38 cellular contexts compared by ENCODE assay signal in genomic region chr2:16293871-16294270, GRCh38.
"Had no signal": no experiment of that assay in that cellular context is flagged by ENCODE, and none has a peak within 500 bp of the region (broad histone marks: within the 10 kb centered on the region; RNA-seq: fewer than 3 reads in every experiment).

No MANE protein-coding gene starts in this region.

- H3K4me1 ChIP-seq: adrenal gland, body of pancreas, breast epithelium had no signal

- H3K4me1 Mint-ChIP-seq: activated CD4-positive, alpha-beta memory T cell treated with anti-CD3 and anti-CD28 coated beads, Interleukin-2, amount 10 ng/mL, durations not matched to agents 7 days and 5 days; activated CD4-positive, alpha-beta T cell treated with anti-CD3 and anti-CD28 coated beads for 36 hours; activated CD4-positive, alpha-beta T cell treated with anti-CD3 and anti-CD28 coated beads, Interleukin-2, amount 10 ng/mL, durations not matched to agents 7 days and 5 days; activated CD8-positive, alpha-beta memory T cell treated with anti-CD3 and anti-CD28 coated beads, Interleukin-2, amount 10 ng/mL, durations not matched to agents 7 days and 5 days; activated naive CD8-positive, alpha-beta T cell treated with anti-CD3 and anti-CD28 coated beads for 36 hours; activated T-helper 17 cell treated with anti-CD3 and anti-CD28 coated beads, Interleukin-2, amount 50 U/mL, for 72 hours had no signal

- H3K4me3 Mint-ChIP-seq: activated CD4-positive, alpha-beta memory T cell treated with anti-CD3 and anti-CD28 coated beads, Interleukin-2, amount 10 ng/mL, durations not matched to agents 7 days and 5 days; activated CD4-positive, alpha-beta T cell treated with anti-CD3 and anti-CD28 coated beads for 36 hours; activated CD4-positive, alpha-beta T cell treated with anti-CD3 and anti-CD28 coated beads, Interleukin-2, amount 10 ng/mL, durations not matched to agents 7 days and 5 days; activated CD8-positive, alpha-beta memory T cell treated with anti-CD3 and anti-CD28 coated beads, Interleukin-2, amount 10 ng/mL, durations not matched to agents 7 days and 5 days; activated CD8-positive, alpha-beta T cell treated with anti-CD3 and anti-CD28 coated beads, Interleukin-2, amount 10 ng/mL, durations not matched to agents 7 days and 5 days; activated naive CD4-positive, alpha-beta T cell treated with anti-CD3 and anti-CD28 coated beads for 36 hours; activated naive CD8-positive, alpha-beta T cell treated with anti-CD3 and anti-CD28 coated beads for 36 hours; activated T-cell treated with anti-CD3 and anti-CD28 coated beads, Interleukin-2, amount 50 U/mL, for 24 hours; activated T-helper 17 cell treated with anti-CD3 and anti-CD28 coated beads, Interleukin-2, amount 50 U/mL, for 72 hours; T-helper 1 cell treated with Interleukin-12 subunit alpha and Interleukin-12 subunit beta and Interleukin-4 antibody, amounts not matched to agents 30 μg/mL and 1 μg/mL, for 36 hours; T-helper 2 cell treated with Interferon-gamma antibody and Interleukin-4, amounts not matched to agents 5 μg/mL and 100 μg/mL, for 36 hours; WTC11 had no signal

- H3K27ac Mint-ChIP-seq: activated CD4-positive, alpha-beta memory T cell treated with anti-CD3 and anti-CD28 coated beads, Interleukin-2, amount 10 ng/mL, durations not matched to agents 7 days and 5 days; activated CD4-positive, alpha-beta T cell treated with anti-CD3 and anti-CD28 coated beads for 36 hours; activated CD4-positive, alpha-beta T cell treated with anti-CD3 and anti-CD28 coated beads, Interleukin-2, amount 10 ng/mL, durations not matched to agents 7 days and 5 days; activated CD8-positive, alpha-beta memory T cell treated with anti-CD3 and anti-CD28 coated beads, Interleukin-2, amount 10 ng/mL, durations not matched to agents 7 days and 5 days; activated CD8-positive, alpha-beta T cell treated with anti-CD3 and anti-CD28 coated beads, Interleukin-2, amount 10 ng/mL, durations not matched to agents 7 days and 5 days; activated naive CD4-positive, alpha-beta T cell treated with anti-CD3 and anti-CD28 coated beads for 36 hours; activated naive CD4-positive, alpha-beta T cell treated with anti-CD3 and anti-CD28 coated beads, Interleukin-2, amount 50 U/mL, for 72 hours; activated naive CD8-positive, alpha-beta T cell treated with anti-CD3 and anti-CD28 coated beads for 36 hours; activated T-cell treated with anti-CD3 and anti-CD28 coated beads, Interleukin-2, amount 50 U/mL, for 24 hours; activated T-helper 17 cell treated with anti-CD3 and anti-CD28 coated beads, Interleukin-2, amount 50 U/mL, for 72 hours; T-helper 1 cell treated with Interleukin-12 subunit alpha and Interleukin-12 subunit beta and Interleukin-4 antibody, amounts not matched to agents 30 μg/mL and 1 μg/mL, for 36 hours; T-helper 2 cell treated with Interferon-gamma antibody and Interleukin-4, amounts not matched to agents 5 μg/mL and 100 μg/mL, for 36 hours; WTC11 had no signal

- H3K9me3 Mint-ChIP-seq: activated CD4-positive, alpha-beta memory T cell treated with anti-CD3 and anti-CD28 coated beads, Interleukin-2, amount 10 ng/mL, durations not matched to agents 7 days and 5 days; activated CD4-positive, alpha-beta T cell treated with anti-CD3 and anti-CD28 coated beads, Interleukin-2, amount 10 ng/mL, durations not matched to agents 7 days and 5 days; activated naive CD4-positive, alpha-beta T cell treated with anti-CD3 and anti-CD28 coated beads for 36 hours; activated naive CD8-positive, alpha-beta T cell treated with anti-CD3 and anti-CD28 coated beads for 36 hours; activated T-cell treated with anti-CD3 and anti-CD28 coated beads, Interleukin-2, amount 50 U/mL, for 24 hours; activated T-helper 17 cell treated with anti-CD3 and anti-CD28 coated beads, Interleukin-2, amount 50 U/mL, for 72 hours; T-helper 1 cell treated with Interleukin-12 subunit alpha and Interleukin-12 subunit beta and Interleukin-4 antibody, amounts not matched to agents 30 μg/mL and 1 μg/mL, for 36 hours; T-helper 2 cell treated with Interferon-gamma antibody and Interleukin-4, amounts not matched to agents 5 μg/mL and 100 μg/mL, for 36 hours had no signal

- H3K36me3 Mint-ChIP-seq: activated CD8-positive, alpha-beta memory T cell treated with anti-CD3 and anti-CD28 coated beads, Interleukin-2, amount 10 ng/mL, durations not matched to agents 7 days and 5 days; activated naive CD4-positive, alpha-beta T cell treated with anti-CD3 and anti-CD28 coated beads, Interleukin-2, amount 50 U/mL, for 72 hours; activated naive CD8-positive, alpha-beta T cell treated with anti-CD3 and anti-CD28 coated beads for 36 hours; WTC11 had no signal

- H3K36me3 ChIP-seq: adrenal gland, brain microvascular endothelial cell, breast epithelium had no signal

- H3K27ac ChIP-seq: adrenal gland, body of pancreas, brain microvascular endothelial cell, breast epithelium, VCaP had no signal

- DNase-seq: activated CD4-positive, alpha-beta memory T cell treated with anti-CD3 and anti-CD28 coated beads, Interleukin-2, amount 10 ng/mL, durations not matched to agents 7 days and 5 days; activated CD4-positive, alpha-beta T cell treated with anti-CD3 and anti-CD28 coated beads for 1 hour; activated CD4-positive, alpha-beta T cell treated with anti-CD3 and anti-CD28 coated beads for 36 hours; activated CD4-positive, alpha-beta T cell treated with anti-CD3 and anti-CD28 coated beads for 48 hours; activated CD4-positive, alpha-beta T cell treated with anti-CD3 and anti-CD28 coated beads, Interleukin-2, amount 10 ng/mL, durations not matched to agents 7 days and 5 days; activated CD4-positive, alpha-beta T cell treated with anti-CD3 and anti-CD28 coated beads, Interleukin-2, amount 50 U/mL, for 48 hours; activated CD4-positive, CD25-positive, alpha-beta regulatory T cell; activated CD8-positive, alpha-beta memory T cell treated with anti-CD3 and anti-CD28 coated beads for 24 hours; activated CD8-positive, alpha-beta memory T cell treated with anti-CD3 and anti-CD28 coated beads, Interleukin-2, amount 10 ng/mL, durations not matched to agents 7 days and 5 days; activated CD8-positive, alpha-beta memory T cell treated with anti-CD3 and anti-CD28 coated beads, Interleukin-2, amount 50 U/mL, for 48 hours; activated CD8-positive, alpha-beta T cell treated with anti-CD3 and anti-CD28 coated beads, Interleukin-2, amount 10 ng/mL, durations not matched to agents 7 days and 5 days; activated effector memory CD4-positive, alpha-beta T cell treated with anti-CD3 and anti-CD28 coated beads, Interleukin-2, amount 50 U/mL, for 16 hours; activated gamma-delta T cell treated with Interleukin-2 at 50 U/mL for 16 hours; activated naive CD4-positive, alpha-beta T cell; activated naive CD4-positive, alpha-beta T cell treated with anti-CD3 and anti-CD28 coated beads for 36 hours; activated naive CD4-positive, alpha-beta T cell treated with anti-CD3 and anti-CD28 coated beads, Interleukin-2, amount 50 U/mL, for 16 hours; activated naive CD8-positive, alpha-beta T cell treated with anti-CD3 and anti-CD28 coated beads for 36 hours; activated T-cell treated with anti-CD3 and anti-CD28 coated beads, Interleukin-2, amount 50 U/mL, for 24 hours; activated T-cell treated with anti-CD3 and anti-CD28 coated beads, Interleukin-2, amount 50 U/mL, for 48 hours; adrenal gland; amniotic stem cell; aorta; body of pancreas; brain microvascular endothelial cell; central memory CD4-positive, alpha-beta T cell; T-helper 1 cell; T-helper 2 cell; T-helper 9 cell had no signal

- FAIRE-seq: astrocyte, TTC549 had no signal

- ATAC-seq: activated CD4-positive, alpha-beta T cell treated with anti-CD3 and anti-CD28 coated beads for 36 hours; activated CD4-positive, CD25-positive, alpha-beta regulatory T cell treated with anti-CD3 and anti-CD28 coated beads, Interleukin-2, amount 50 U/mL, for 24 hours; activated CD8-positive, alpha-beta memory T cell treated with anti-CD3 and anti-CD28 coated beads, Interleukin-2, amount 10 ng/mL, durations not matched to agents 7 days and 5 days; activated CD8-positive, alpha-beta T cell treated with anti-CD3 and anti-CD28 coated beads, Interleukin-2, amount 10 ng/mL, durations not matched to agents 7 days and 5 days; activated naive CD4-positive, alpha-beta T cell treated with anti-CD3 and anti-CD28 coated beads, Interleukin-2, amount 50 U/mL, for 72 hours; activated T-helper 17 cell treated with anti-CD3 and anti-CD28 coated beads, Interleukin-2, amount 50 U/mL, for 72 hours; body of pancreas; WTC11 had no signal

- H3K27me3 ChIP-seq: body of pancreas, brain microvascular endothelial cell had no signal

- H3K4me3 ChIP-seq: adrenal gland, body of pancreas, breast epithelium had no signal

- H3K9me3 ChIP-seq: adrenal gland, body of pancreas, breast epithelium had no signal

- H3K27me3 Mint-ChIP-seq: activated CD4-positive, alpha-beta memory T cell treated with anti-CD3 and anti-CD28 coated beads, Interleukin-2, amount 10 ng/mL, durations not matched to agents 7 days and 5 days; activated CD4-positive, alpha-beta T cell treated with anti-CD3 and anti-CD28 coated beads for 36 hours; activated CD4-positive, alpha-beta T cell treated with anti-CD3 and anti-CD28 coated beads, Interleukin-2, amount 10 ng/mL, durations not matched to agents 7 days and 5 days; activated CD8-positive, alpha-beta memory T cell treated with anti-CD3 and anti-CD28 coated beads, Interleukin-2, amount 10 ng/mL, durations not matched to agents 7 days and 5 days; activated naive CD8-positive, alpha-beta T cell treated with anti-CD3 and anti-CD28 coated beads for 36 hours had no signal
